Comparison of ENCODE assay signal across 1 cellular context in the genomic region with DNA sequence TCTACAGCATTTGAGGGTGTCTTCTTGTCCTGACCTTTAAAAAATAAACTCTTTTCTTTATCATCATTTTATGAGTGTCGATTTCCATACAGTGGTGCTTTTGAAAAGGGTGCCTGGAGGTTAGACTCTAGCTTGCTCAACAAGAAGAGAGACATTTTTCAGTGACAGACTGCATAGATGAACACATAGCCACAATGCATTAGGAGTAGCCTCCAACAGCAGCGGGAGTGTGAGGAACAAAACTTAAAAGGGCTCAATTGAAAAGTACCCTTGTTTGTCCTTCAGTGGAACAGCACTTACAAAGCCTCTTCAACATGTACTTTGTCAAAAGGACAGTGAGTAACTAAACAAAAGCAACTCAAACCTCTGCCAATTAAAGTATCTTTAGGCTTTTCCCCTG.
TF ChIP-seq lines count a peak whose summit lies in the region.

No MANE protein-coding gene starts in this region.

TF ChIP-seq in GM23338, 12 proteins besides CTCF, POLR2A, EP300 and RAD21 (continued from another document):
- TF ChIP-seq, protein P1, sequence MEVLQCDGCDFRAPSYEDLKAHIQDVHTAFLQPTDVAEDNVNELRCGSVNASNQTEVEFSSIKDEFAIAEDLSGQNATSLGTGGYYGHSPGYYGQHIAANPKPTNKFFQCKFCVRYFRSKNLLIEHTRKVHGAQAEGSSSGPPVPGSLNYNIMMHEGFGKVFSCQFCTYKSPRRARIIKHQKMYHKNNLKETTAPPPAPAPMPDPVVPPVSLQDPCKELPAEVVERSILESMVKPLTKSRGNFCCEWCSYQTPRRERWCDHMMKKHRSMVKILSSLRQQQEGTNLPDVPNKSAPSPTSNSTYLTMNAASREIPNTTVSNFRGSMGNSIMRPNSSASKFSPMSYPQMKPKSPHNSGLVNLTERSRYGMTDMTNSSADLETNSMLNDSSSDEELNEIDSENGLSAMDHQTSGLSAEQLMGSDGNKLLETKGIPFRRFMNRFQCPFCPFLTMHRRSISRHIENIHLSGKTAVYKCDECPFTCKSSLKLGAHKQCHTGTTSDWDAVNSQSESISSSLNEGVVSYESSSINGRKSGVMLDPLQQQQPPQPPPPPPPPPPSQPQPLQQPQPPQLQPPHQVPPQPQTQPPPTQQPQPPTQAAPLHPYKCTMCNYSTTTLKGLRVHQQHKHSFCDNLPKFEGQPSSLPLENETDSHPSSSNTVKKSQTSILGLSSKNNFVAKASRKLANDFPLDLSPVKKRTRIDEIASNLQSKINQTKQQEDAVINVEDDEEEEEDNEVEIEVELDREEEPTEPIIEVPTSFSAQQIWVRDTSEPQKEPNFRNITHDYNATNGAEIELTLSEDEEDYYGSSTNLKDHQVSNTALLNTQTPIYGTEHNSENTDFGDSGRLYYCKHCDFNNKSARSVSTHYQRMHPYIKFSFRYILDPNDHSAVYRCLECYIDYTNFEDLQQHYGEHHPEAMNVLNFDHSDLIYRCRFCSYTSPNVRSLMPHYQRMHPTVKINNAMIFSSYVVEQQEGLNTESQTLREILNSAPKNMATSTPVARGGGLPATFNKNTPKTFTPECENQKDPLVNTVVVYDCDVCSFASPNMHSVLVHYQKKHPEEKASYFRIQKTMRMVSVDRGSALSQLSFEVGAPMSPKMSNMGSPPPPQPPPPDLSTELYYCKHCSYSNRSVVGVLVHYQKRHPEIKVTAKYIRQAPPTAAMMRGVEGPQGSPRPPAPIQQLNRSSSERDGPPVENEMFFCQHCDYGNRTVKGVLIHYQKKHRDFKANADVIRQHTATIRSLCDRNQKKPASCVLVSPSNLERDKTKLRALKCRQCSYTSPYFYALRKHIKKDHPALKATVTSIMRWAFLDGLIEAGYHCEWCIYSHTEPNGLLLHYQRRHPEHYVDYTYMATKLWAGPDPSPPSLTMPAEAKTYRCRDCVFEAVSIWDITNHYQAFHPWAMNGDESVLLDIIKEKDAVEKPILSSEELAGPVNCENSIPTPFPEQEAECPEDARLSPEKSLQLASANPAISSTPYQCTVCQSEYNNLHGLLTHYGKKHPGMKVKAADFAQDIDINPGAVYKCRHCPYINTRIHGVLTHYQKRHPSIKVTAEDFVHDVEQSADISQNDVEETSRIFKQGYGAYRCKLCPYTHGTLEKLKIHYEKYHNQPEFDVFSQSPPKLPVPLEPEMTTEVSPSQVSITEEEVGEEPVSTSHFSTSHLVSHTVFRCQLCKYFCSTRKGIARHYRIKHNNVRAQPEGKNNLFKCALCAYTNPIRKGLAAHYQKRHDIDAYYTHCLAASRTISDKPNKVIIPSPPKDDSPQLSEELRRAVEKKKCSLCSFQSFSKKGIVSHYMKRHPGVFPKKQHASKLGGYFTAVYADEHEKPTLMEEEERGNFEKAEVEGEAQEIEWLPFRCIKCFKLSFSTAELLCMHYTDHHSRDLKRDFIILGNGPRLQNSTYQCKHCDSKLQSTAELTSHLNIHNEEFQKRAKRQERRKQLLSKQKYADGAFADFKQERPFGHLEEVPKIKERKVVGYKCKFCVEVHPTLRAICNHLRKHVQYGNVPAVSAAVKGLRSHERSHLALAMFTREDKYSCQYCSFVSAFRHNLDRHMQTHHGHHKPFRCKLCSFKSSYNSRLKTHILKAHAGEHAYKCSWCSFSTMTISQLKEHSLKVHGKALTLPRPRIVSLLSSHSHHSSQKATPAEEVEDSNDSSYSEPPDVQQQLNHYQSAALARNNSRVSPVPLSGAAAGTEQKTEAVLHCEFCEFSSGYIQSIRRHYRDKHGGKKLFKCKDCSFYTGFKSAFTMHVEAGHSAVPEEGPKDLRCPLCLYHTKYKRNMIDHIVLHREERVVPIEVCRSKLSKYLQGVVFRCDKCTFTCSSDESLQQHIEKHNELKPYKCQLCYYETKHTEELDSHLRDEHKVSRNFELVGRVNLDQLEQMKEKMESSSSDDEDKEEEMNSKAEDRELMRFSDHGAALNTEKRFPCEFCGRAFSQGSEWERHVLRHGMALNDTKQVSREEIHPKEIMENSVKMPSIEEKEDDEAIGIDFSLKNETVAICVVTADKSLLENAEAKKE (CRISPR knock-in tag; IDR thresholded peaks at IDR 0.05), result no peak
TF ChIP-seq in GM23338: peak in this region for 0.
